Comparison of ENCODE assay signal across 12 cellular contexts in genomic region chr20:41395669-41396664, GRCh38. TPM values are rescaled to one million over a fixed set of nuclear protein-coding genes. Genes with fewer than 3 reads are reported as not detected.
DNase-seq lines count a peak whose midpoint lies in the region; ATAC-seq and TF ChIP-seq lines count a peak whose summit lies in the region.
"Had no signal": no experiment of that assay in that cellular context is flagged by ENCODE, and none has a peak within 500 bp of the region (broad histone marks: within the 10 kb centered on the region; RNA-seq: fewer than 3 reads in every experiment).

No MANE protein-coding gene starts in this region.

- no peaks in the 10 kb centered on the region for H3K36me3 ChIP-seq in tibial nerve

- H3K27ac ChIP-seq in layer of hippocampus (ENCODE audit: low read depth, low read length) (peak overlapping the region; percentile 4), tibial nerve (peak overlapping the region; percentile 22 to 76 (median 62))
- H3K27ac ChIP-seq: HL-60 had no signal

- 50 to 53% methylated on average over 14 to 18 of the region's 18 CpGs for WGBS in tibial nerve, 2 donors

- peak overlapping the region; percentile 26 for H3K27ac Mint-ChIP-seq in activated CD4-positive, alpha-beta T cell treated with anti-CD3 and anti-CD28 coated beads, Interleukin-2, amount 10 ng/mL, durations not matched to agents 24 days and 14 days
- H3K27ac Mint-ChIP-seq: activated naive CD4-positive, alpha-beta T cell treated with anti-CD3 and anti-CD28 coated beads, Interleukin-2, amount 50 U/mL, for 24 hours; T-helper 2 cell treated with Interferon-gamma antibody and Interleukin-4, amounts not matched to agents 5 μg/mL and 100 μg/mL, for 36 hours had no signal

- peaks cover 0 to 68% (median 36%) of the 10 kb centered on the region in 4 donors for H3K4me1 ChIP-seq in tibial nerve

- no peaks in the 10 kb centered on the region for H3K27me3 Mint-ChIP-seq in activated CD4-positive, alpha-beta T cell treated with anti-CD3 and anti-CD28 coated beads, Interleukin-2, amount 10 ng/mL, durations not matched to agents 24 days and 14 days
- H3K27me3 Mint-ChIP-seq: activated naive CD4-positive, alpha-beta T cell treated with anti-CD3 and anti-CD28 coated beads, Interleukin-2, amount 50 U/mL, for 24 hours had no signal

- no peaks in the 10 kb centered on the region for H3K36me3 Mint-ChIP-seq in activated CD4-positive, alpha-beta T cell treated with anti-CD3 and anti-CD28 coated beads, Interleukin-2, amount 10 ng/mL, durations not matched to agents 24 days and 14 days (ENCODE audit: low read depth)
- H3K36me3 Mint-ChIP-seq: activated naive CD4-positive, alpha-beta T cell treated with anti-CD3 and anti-CD28 coated beads, Interleukin-2, amount 50 U/mL, for 24 hours had no signal

- no peak for TF ChIP-seq POLR2A in tibial nerve (IDR thresholded peaks at IDR 0.05)

- intact Hi-C loops in activated CD4-positive, alpha-beta T cell treated with anti-CD3 and anti-CD28 coated beads, Interleukin-2, amount 10 ng/mL, durations not matched to agents 24 days and 14 days (cut with micrococcal nuclease): no loop called here

- H3K9me3 Mint-ChIP-seq in activated CD4-positive, alpha-beta T cell treated with anti-CD3 and anti-CD28 coated beads, Interleukin-2, amount 10 ng/mL, durations not matched to agents 24 days and 14 days: no peaks in the 10 kb centered on the region
- H3K9me3 Mint-ChIP-seq: activated naive CD4-positive, alpha-beta T cell treated with anti-CD3 and anti-CD28 coated beads, Interleukin-2, amount 50 U/mL, for 24 hours; T-helper 2 cell treated with Interferon-gamma antibody and Interleukin-4, amounts not matched to agents 5 μg/mL and 100 μg/mL, for 36 hours had no signal

- no peak for DNase-seq in activated CD4-positive, alpha-beta T cell treated with anti-CD3 and anti-CD28 coated beads, Interleukin-2, amount 10 ng/mL, durations not matched to agents 24 days and 14 days
- DNase-seq in activated CD4-positive, alpha-beta T cell treated with anti-CD3 and anti-CD28 coated beads for 48 hours: no peak
- peak; percentile 20 for DNase-seq in RKO (ENCODE audit: low spot score)
- DNase-seq in tibial nerve (ENCODE audit: low spot score in 2 of 2): no peak
- DNase-seq in stimulated activated naive CD4-positive, alpha-beta T cell (lab: John Stamatoyannopoulos, UW): no peak
- no peak for DNase-seq in cortex of kidney (lab: John Stamatoyannopoulos, UW)
- DNase-seq: ACHN had no signal

- no peaks in the 10 kb centered on the region for H3K4me1 Mint-ChIP-seq in activated CD4-positive, alpha-beta T cell treated with anti-CD3 and anti-CD28 coated beads, Interleukin-2, amount 10 ng/mL, durations not matched to agents 24 days and 14 days
- H3K4me1 Mint-ChIP-seq: activated naive CD4-positive, alpha-beta T cell treated with anti-CD3 and anti-CD28 coated beads, Interleukin-2, amount 50 U/mL, for 24 hours had no signal

- no peak overlapping the region for H3K4me3 ChIP-seq in tibial nerve

- no peaks in the 10 kb centered on the region for H3K9me3 ChIP-seq in tibial nerve

- no peak overlapping the region for H3K4me3 Mint-ChIP-seq in activated CD4-positive, alpha-beta T cell treated with anti-CD3 and anti-CD28 coated beads, Interleukin-2, amount 10 ng/mL, durations not matched to agents 24 days and 14 days
- H3K4me3 Mint-ChIP-seq: activated naive CD4-positive, alpha-beta T cell treated with anti-CD3 and anti-CD28 coated beads, Interleukin-2, amount 50 U/mL, for 24 hours; T-helper 2 cell treated with Interferon-gamma antibody and Interleukin-4, amounts not matched to agents 5 μg/mL and 100 μg/mL, for 36 hours had no signal

- TF ChIP-seq CTCF in tibial nerve (IDR thresholded peaks at IDR 0.05): no peak

- H3K27me3 ChIP-seq in layer of hippocampus (ENCODE audit: control insufficient read depth, insufficient read depth, low read length): no peaks in the 10 kb centered on the region
- H3K27me3 ChIP-seq in tibial nerve: no peaks in the 10 kb centered on the region

- no peak for TF ChIP-seq EP300 in tibial nerve (IDR thresholded peaks at IDR 0.05)

- no peak for ATAC-seq in HG02870 (IDR thresholded peaks at IDR 0.05; ENCODE audit: unreplicated experiment)

RNA-seq across cellular contexts. Expression of gene EMILIN3, which starts 29.3 kb away (rescaled TPM):
- 0.58 and 0.73 TPM in 2 replicates for total RNA-seq in activated CD4-positive, alpha-beta T cell treated with anti-CD3 and anti-CD28 coated beads, Interleukin-2, amount 10 ng/mL, durations not matched to agents 24 days and 14 days
- 10 to 100 TPM in 3 of 4 donors, 1 to 10 TPM in 1; 1.8 to 84.6 (median 32.9) TPM for total RNA-seq in tibial nerve

RNA-seq across cellular contexts. Expression of gene LPIN3, which starts 55.3 kb away (rescaled TPM):
- total RNA-seq in activated CD4-positive, alpha-beta T cell treated with anti-CD3 and anti-CD28 coated beads, Interleukin-2, amount 10 ng/mL, durations not matched to agents 24 days and 14 days: 1.2 and 1.6 TPM in 2 replicates
- total RNA-seq in tibial nerve: 10 to 100 TPM; 24.5 to 64.8 (median 36.5) TPM
